Comparison of ENCODE assay signal across 8 cellular contexts in the genomic region with DNA sequence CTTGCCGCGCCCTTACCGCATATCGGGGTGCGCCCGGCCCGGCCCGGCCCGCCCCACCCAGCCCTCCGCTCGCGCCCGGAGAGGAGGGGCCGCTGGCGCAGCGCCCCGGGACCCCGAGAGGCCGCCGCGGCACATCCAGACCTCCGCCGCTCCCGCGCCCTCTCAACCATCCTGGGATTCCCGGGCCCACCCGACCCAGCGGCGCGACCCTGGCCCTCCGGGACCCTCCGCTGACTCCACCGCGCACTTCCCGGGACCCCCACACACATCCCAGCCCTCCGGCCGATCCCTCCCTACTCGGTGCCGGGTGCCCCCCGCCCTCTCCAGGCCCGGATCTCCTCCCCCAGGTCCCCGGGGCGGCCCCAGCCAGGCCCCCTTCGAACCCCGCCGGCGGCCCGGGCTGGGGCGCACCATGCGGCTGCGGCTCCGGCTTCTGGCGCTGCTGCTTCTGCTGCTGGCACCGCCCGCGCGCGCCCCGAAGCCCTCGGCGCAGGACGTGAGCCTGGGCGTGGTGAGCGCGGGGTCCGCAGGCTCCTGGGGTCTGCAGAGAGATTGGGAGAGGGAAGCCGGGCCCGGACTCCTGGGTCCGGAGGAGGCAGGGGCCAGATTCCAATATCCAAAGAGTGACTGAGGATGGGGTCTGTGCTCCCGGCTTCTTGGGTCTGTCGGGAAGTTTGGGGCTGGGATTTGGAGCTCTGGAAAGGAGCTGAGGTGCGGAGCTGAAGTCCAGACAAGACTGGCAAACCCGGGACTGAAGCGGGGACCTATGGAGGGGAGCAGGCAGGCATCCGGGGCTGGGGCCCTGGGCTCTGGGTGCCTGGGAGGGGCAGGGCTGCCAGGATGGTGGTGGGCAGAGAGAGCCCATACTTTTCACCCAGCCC. TPM values are rescaled to one million over a fixed set of nuclear protein-coding genes. Genes with fewer than 3 reads are reported as not detected.
A peak's percentile ranks its signal among the peaks of the same experiment; 100 is the strongest.
DNase-seq lines count a peak whose midpoint lies in the region; ATAC-seq and TF ChIP-seq lines count a peak whose summit lies in the region.

Gene MMP25, plus strand, starts transcription at position 56 of the 881 bp plus-strand sequence. Its CDS starts 357 bp downstream, at position 413.

- H3K27ac ChIP-seq in OCI-LY1 (ENCODE audit: low read depth, low read length, poor library complexity, severe bottlenecking) (no peak within 1 kb of the TSS), endodermal cell (ENCODE audit: low read depth, low read length) (no peak within 1 kb of the TSS)

- H3K9ac ChIP-seq in OCI-LY1 (ENCODE audit: low read length), result no peak within 1 kb of the TSS
- no peak within 1 kb of the TSS for H3K9ac ChIP-seq in endodermal cell (ENCODE audit: extremely low read depth, low read length, poor library complexity, severe bottlenecking)

- H3K36me3 Mint-ChIP-seq in CD14-positive monocyte (peaks cover 20 to 26% of the 10 kb centered on the region in 2 donors), endodermal cell (ENCODE audit: low read depth) (no peaks in the 10 kb centered on the region), nephron progenitor cell (ENCODE audit: low read depth) (no peaks in the 10 kb centered on the region)

- H3K9me3 Mint-ChIP-seq in CD14-positive monocyte (peaks cover 0 to 9% (median 3%) of the 10 kb centered on the region in 7 donors), endodermal cell (no peaks in the 10 kb centered on the region), nephron progenitor cell (peaks cover 10% of the 10 kb centered on the region)

- peak within 1 kb of the TSS; percentile 85 to 94 for H3K4me3 Mint-ChIP-seq in CD14-positive monocyte
- H3K4me3 Mint-ChIP-seq in endodermal cell, result peak within 1 kb of the TSS; percentile 63
- peak within 1 kb of the TSS; percentile 74 for H3K4me3 Mint-ChIP-seq in nephron progenitor cell

- ATAC-seq in HG02973 (IDR thresholded peaks at IDR 0.05; ENCODE audit: unreplicated experiment), result no peak

- no peak within 1 kb of the TSS for H2AFZ ChIP-seq in OCI-LY1 (ENCODE audit: low read length)

- H3K27me3 ChIP-seq in OCI-LY1 (ENCODE audit: insufficient read depth, low read length) (no peaks in the 10 kb centered on the region), endodermal cell (ENCODE audit: control insufficient read depth, insufficient read depth, low read length, poor library complexity, severe bottlenecking) (peaks cover 59% of the 10 kb centered on the region)

- DNase-seq in CD14-positive monocyte (ENCODE audit: low spot score), result no peak
- peak; percentile 81 for DNase-seq in endodermal cell
- peak; percentile 46 for DNase-seq in nephron progenitor cell
- DNase-seq in KBM-7, result no peak
- DNase-seq in UCSD-AML1 (lab: John Stamatoyannopoulos, UW; ENCODE audit: unreplicated experiment), result no peak
- DNase-seq in NOMO-1 (lab: John Stamatoyannopoulos, UW; ENCODE audit: unreplicated experiment in 2 of 2), result no peak

- no peaks in the 10 kb centered on the region for H3K9me2 ChIP-seq in OCI-LY1 (ENCODE audit: low read depth, low read length)

- TF ChIP-seq CTCF in CD14-positive monocyte (IDR thresholded peaks at IDR 0.05) (no peak), OCI-LY1 (IDR thresholded peaks at IDR 0.05; ENCODE audit: low read length) (no peak), endodermal cell (conservative IDR thresholded peaks at IDR 0.05) (no peak), nephron progenitor cell (IDR thresholded peaks at IDR 0.05) (no peak)

- peaks cover 4% of the 10 kb centered on the region for H3K4me1 ChIP-seq in OCI-LY1 (ENCODE audit: insufficient read depth, low read length, severe bottlenecking)
- H3K4me1 ChIP-seq in endodermal cell (ENCODE audit: control insufficient read depth, insufficient read depth, low read length), result no peaks in the 10 kb centered on the region

- H3K79me2 ChIP-seq in OCI-LY1 (ENCODE audit: insufficient read depth, low read length), result no peaks in the 10 kb centered on the region

- peak within 1 kb of the TSS in 2 of 7 donors; percentile 41 to 45 for H3K27ac Mint-ChIP-seq in CD14-positive monocyte
- peak within 1 kb of the TSS; percentile 66 for H3K27ac Mint-ChIP-seq in endodermal cell
- H3K27ac Mint-ChIP-seq in nephron progenitor cell, result no peak within 1 kb of the TSS

- intact Hi-C loops in CD14-positive monocyte (cut with micrococcal nuclease), result no loop called here

- H3K27me3 Mint-ChIP-seq in CD14-positive monocyte (ENCODE audit: low read depth in 3 of 3), result peaks cover 29 to 42% (median 40%) of the 10 kb centered on the region in 3 donors
- H3K27me3 Mint-ChIP-seq in endodermal cell (ENCODE audit: insufficient read depth), result peaks cover 67% of the 10 kb centered on the region
- H3K27me3 Mint-ChIP-seq in nephron progenitor cell (ENCODE audit: low read depth, poor library complexity), result peaks cover 86% of the 10 kb centered on the region

- H3K36me3 ChIP-seq in OCI-LY1 (ENCODE audit: insufficient read depth, low read length) (no peaks in the 10 kb centered on the region), endodermal cell (ENCODE audit: control insufficient read depth, insufficient read depth, low read length) (no peaks in the 10 kb centered on the region)

- 3 to 4% methylated on average over 19 to 75 of the region's 75 CpGs for WGBS in endodermal cell (ENCODE audit: insufficient coverage in 1 of 2, insufficient read length in 1 of 2), 2 experiments

- H4K20me1 ChIP-seq in OCI-LY1 (ENCODE audit: insufficient read depth, low read length), result no peaks in the 10 kb centered on the region

- H3K9me3 ChIP-seq in OCI-LY1 (ENCODE audit: low read length) (no peaks in the 10 kb centered on the region), endodermal cell (ENCODE audit: control insufficient read depth, low read length) (no peaks in the 10 kb centered on the region)

- no peaks in the 10 kb centered on the region for H3F3A ChIP-seq in OCI-LY1 (ENCODE audit: insufficient read depth, low read length)

- H3K4me1 Mint-ChIP-seq in CD14-positive monocyte (peaks cover 61% of the 10 kb centered on the region), endodermal cell (peaks cover 4% of the 10 kb centered on the region), nephron progenitor cell (peaks cover 16% of the 10 kb centered on the region)

- peak within 1 kb of the TSS; percentile 52; the same call in 1 of the 2 replicates for H3K4me2 ChIP-seq in OCI-LY1 (ENCODE audit: low read length)

- in situ Hi-C loops in KBM-7 (cut with MboI; ENCODE audit: low pct_unique_long_range_greater_than_20kb, low sequenced_read_pairs), result no loop called here

- H3K4me3 ChIP-seq in OCI-LY1 (ENCODE audit: low read depth, low read length, poor library complexity, severe bottlenecking) (no peak within 1 kb of the TSS), endodermal cell (ENCODE audit: low read length) (peak within 1 kb of the TSS; percentile 76)

RNA-seq across cellular contexts. Expression of gene MMP25, which starts in this region (rescaled TPM):
- 1 to 10 TPM in 1 of 2 donors, under 1 TPM in 1; 0.71 to 2.6 TPM for polyA plus RNA-seq in CD14-positive monocyte
- 1 to 10 TPM; 4.5 to 6.1 TPM for total RNA-seq in endodermal cell
- polyA plus RNA-seq in endodermal cell (2013, experiment 1 of 2), result 1.5 TPM
- polyA plus RNA-seq in endodermal cell (2013, experiment 2 of 2), result 0.75 TPM

Comparison
In these comparisons a context has a peak if more than half of its experiments do, and no peak if none do; other contexts are left out.
1. DNase-seq: peak in endodermal cell (single experiment) and nephron progenitor cell (single experiment); none in CD14-positive monocyte (single experiment), KBM-7 (single experiment), UCSD-AML1 (single experiment) and NOMO-1 (0 of 2).
2. Peak in every context shown above with its lines, with median percentiles within 50 percentile points of each other: H3K4me3 Mint-ChIP-seq.